In the genomic region with DNA sequence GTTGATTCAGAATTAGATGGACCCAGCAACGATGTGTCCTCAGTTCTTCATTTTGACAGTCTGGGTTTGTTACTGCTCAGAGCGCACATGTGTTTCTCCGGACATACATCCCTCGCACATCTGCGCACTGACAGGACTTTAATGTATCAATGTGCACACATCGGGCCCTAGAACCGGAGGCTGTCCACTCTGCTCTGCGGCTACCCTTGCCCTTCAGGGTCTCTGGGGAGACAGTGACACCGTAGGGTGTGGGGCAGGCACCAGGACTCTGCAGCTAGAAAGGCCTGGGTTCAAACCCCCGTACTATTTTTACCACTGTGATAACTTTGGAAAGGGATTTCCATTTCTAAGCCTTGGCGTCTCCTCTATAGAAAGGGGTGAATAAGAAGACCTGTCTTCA, we compare ENCODE assay signal across 13 cellular contexts.
"Had no signal": no experiment of that assay in that cellular context is flagged by ENCODE, and none has a peak within 500 bp of the region (broad histone marks: within the 10 kb centered on the region; RNA-seq: fewer than 3 reads in every experiment).

No MANE protein-coding gene starts in this region.

- H3K9me3 ChIP-seq: mucosa of descending colon had no signal

- H3K4me1 ChIP-seq: parathyroid adenoma had no signal

- DNase-seq: activated CD8-positive, alpha-beta T cell treated with anti-CD3 and anti-CD28 coated beads for 36 hours; activated naive CD4-positive, alpha-beta T cell; activated naive CD8-positive, alpha-beta T cell treated with anti-CD3 and anti-CD28 coated beads, Interleukin-2, amount 10 ng/mL, durations not matched to agents 7 days and 5 days; effector memory CD4-positive, alpha-beta T cell; foreskin keratinocyte; mucosa of descending colon; naive thymus-derived CD4-positive, alpha-beta T cell; retina; small intestine; stimulated activated naive CD8-positive, alpha-beta T cell treated with anti-CD3 and anti-CD28 coated beads, Interleukin-15, Interleukin-2, amounts not matched to agents 100 U/mL and 50 U/mL, for 24 hours; T-helper 1 cell had no signal

- ATAC-seq: activated CD8-positive, alpha-beta T cell treated with anti-CD3 and anti-CD28 coated beads for 36 hours; foreskin keratinocyte; left colon; naive thymus-derived CD4-positive, alpha-beta T cell; stimulated activated naive CD8-positive, alpha-beta T cell treated with anti-CD3 and anti-CD28 coated beads, Interleukin-15, Interleukin-2, amounts not matched to agents 100 U/mL and 50 U/mL, for 24 hours had no signal

- H3K27ac ChIP-seq: foreskin keratinocyte, parathyroid adenoma had no signal

- H3K4me3 ChIP-seq: mucosa of descending colon had no signal
